In genomic region chr19:51366999-51367564, GRCh38 we compare ENCODE assay signal across 1 cellular context.
TF ChIP-seq lines count a peak whose summit lies in the region.

No MANE protein-coding gene starts in this region.

TF ChIP-seq in K562, 482 proteins besides CTCF, POLR2A, EP300 and RAD21 (continued from another document):
- TF ChIP-seq UBTF (IDR thresholded peaks at IDR 0.05; ENCODE audit: borderline replicate concordance in 1 of 2, low read depth in 2 of 2, low read length in 2 of 2): 0 out of 4 replicates have a peak, but pooled peaks of 1 of the 2 experiments have one; percentile 45
- no peak for TF ChIP-seq SAFB2 (IDR thresholded peaks at IDR 0.05; ENCODE audit: borderline replicate concordance, low read depth, low read length, severe bottlenecking)
- peak in 1 of 2 experiments; percentile 7; a peak in 1 of 4 replicates for TF ChIP-seq MLLT1 (IDR thresholded peaks at IDR 0.05)
- peak; percentile 4; the same call in 1 of the 2 replicates for TF ChIP-seq ARID2 (IDR thresholded peaks at IDR 0.05)
- 0 out of 2 replicates have a peak, but pooled peaks have one; percentile 12 for TF ChIP-seq PML (IDR thresholded peaks at IDR 0.05; ENCODE audit: low read length)
- TF ChIP-seq KLF13 (tag; IDR thresholded peaks at IDR 0.05; ENCODE audit: borderline replicate concordance, low read depth): no peak
- TF ChIP-seq TAF1 (IDR thresholded peaks at IDR 0.05; ENCODE audit: control insufficient read depth, extremely low read depth, insufficient read depth, low read length, severe bottlenecking): peak; percentile 63
- TF ChIP-seq RBM39 (optimal IDR thresholded peaks at IDR 0.05; ENCODE audit: low read depth, low read length): peak; percentile 27
- no peak for TF ChIP-seq IRF2 (CRISPR knock-in tag; IDR thresholded peaks at IDR 0.05)
- no peak for TF ChIP-seq ATF3 (IDR thresholded peaks at IDR 0.05)
- no peak for TF ChIP-seq ATF3 (CRISPR knock-in tag; conservative IDR thresholded peaks at IDR 0.05)
- TF ChIP-seq RBM22 (IDR thresholded peaks at IDR 0.05; ENCODE audit: low read depth, low read length, poor library complexity, severe bottlenecking): no peak
- peak; percentile 44; the same call in 1 of the 2 replicates for TF ChIP-seq ZBTB2 (IDR thresholded peaks at IDR 0.05)
- no peak for TF ChIP-seq NFXL1 (CRISPR knock-in tag; IDR thresholded peaks at IDR 0.05)
- TF ChIP-seq FOXP1 (CRISPR knock-in tag; IDR thresholded peaks at IDR 0.05): no peak
- TF ChIP-seq CHD2 (IDR thresholded peaks at IDR 0.05; ENCODE audit: low read depth, low read length): peak; percentile 64; the same call in 1 of the 2 replicates
